ENCODE assay signal across 16 cellular contexts in genomic region chr17:43952724-43953666, GRCh38. TPM values are rescaled to one million over a fixed set of nuclear protein-coding genes. Genes with fewer than 3 reads are reported as not detected.
A peak's percentile ranks its signal among the peaks of the same experiment; 100 is the strongest.
DNase-seq lines count a peak whose midpoint lies in the region; ATAC-seq and TF ChIP-seq lines count a peak whose summit lies in the region.
"Had no signal": no experiment of that assay in that cellular context is flagged by ENCODE, and none has a peak within 500 bp of the region (broad histone marks: within the 10 kb centered on the region; RNA-seq: fewer than 3 reads in every experiment).

No MANE protein-coding gene starts in this region.

- peak overlapping the region; percentile 87 for H3K4me3 ChIP-seq in iPS-15b (ENCODE audit: low read depth, low read length)
- peak overlapping the region; percentile 23 for H3K4me3 ChIP-seq in smooth muscle cell

- H3K4me3 Mint-ChIP-seq in activated T-cell treated with anti-CD3 and anti-CD28 coated beads, Interleukin-2, amount 50 U/mL, for 72 hours: peak overlapping the region; percentile 25 to 59
- peak overlapping the region; percentile 87 for H3K4me3 Mint-ChIP-seq in WTC11

- 9% methylated on average over 80 of the region's 82 CpGs for WGBS in smooth muscle cell (ENCODE audit: low lambda C conversion rate)

- no peaks in the 10 kb centered on the region for H3K9me3 Mint-ChIP-seq in activated T-cell treated with anti-CD3 and anti-CD28 coated beads, Interleukin-2, amount 50 U/mL, for 72 hours
- H3K9me3 Mint-ChIP-seq in WTC11: no peaks in the 10 kb centered on the region

- H3K27me3 ChIP-seq in iPS-15b (ENCODE audit: control insufficient read depth, insufficient read depth, low read length) (peaks cover 27% of the 10 kb centered on the region), smooth muscle cell (ENCODE audit: low read depth) (peaks cover 63% of the 10 kb centered on the region)

- POLR2A ChIA-PET in WTC11 (lab: Charles Lee): no interaction called here

- TF ChIP-seq CTCF in WTC11 (IDR thresholded peaks at IDR 0.05): no peak
- no peak for TF ChIP-seq CTCF in smooth muscle cell (IDR thresholded peaks at IDR 0.05; ENCODE audit: borderline replicate concordance, insufficient read depth, poor library complexity, severe bottlenecking)
- TF ChIP-seq CTCF in GM13976 (IDR thresholded peaks at IDR 0.05; ENCODE audit: borderline replicate concordance, control extremely low read depth, extremely low read depth, insufficient read depth, missing control alignments): no peak

- H3K79me2 ChIP-seq in smooth muscle cell (ENCODE audit: low read depth): no peaks in the 10 kb centered on the region

- H4K20me1 ChIP-seq in smooth muscle cell (ENCODE audit: low read depth): no peaks in the 10 kb centered on the region

- no peaks in the 10 kb centered on the region for H3K9me3 ChIP-seq in iPS-15b (ENCODE audit: control insufficient read depth, insufficient read depth, low read length)
- H3K9me3 ChIP-seq in smooth muscle cell (replicated peaks; ENCODE audit: low read depth): no peaks in the 10 kb centered on the region
- H3K9me3 ChIP-seq: gastroesophageal sphincter had no signal

- peak; percentile 31 to 59 for ATAC-seq in activated T-cell treated with anti-CD3 and anti-CD28 coated beads, Interleukin-2, amount 50 U/mL, for 72 hours (replicated peaks in 1 of 2)
- ATAC-seq in WTC11: peak; percentile 80
- ATAC-seq: gastroesophageal sphincter had no signal

- H3K27ac Mint-ChIP-seq in activated T-cell treated with anti-CD3 and anti-CD28 coated beads, Interleukin-2, amount 50 U/mL, for 72 hours: no peak overlapping the region
- H3K27ac Mint-ChIP-seq in WTC11: peak overlapping the region; percentile 99

- no peaks in the 10 kb centered on the region for H3K36me3 Mint-ChIP-seq in activated T-cell treated with anti-CD3 and anti-CD28 coated beads, Interleukin-2, amount 50 U/mL, for 72 hours (ENCODE audit: insufficient read depth in 2 of 2)
- no peaks in the 10 kb centered on the region for H3K36me3 Mint-ChIP-seq in WTC11
- H3K36me3 Mint-ChIP-seq: CD14-positive monocyte had no signal

- no peaks in the 10 kb centered on the region for H3F3A ChIP-seq in smooth muscle cell (ENCODE audit: low read depth)

- no peak for DNase-seq in activated T-cell treated with anti-CD3 and anti-CD28 coated beads, Interleukin-2, amount 50 U/mL, for 72 hours
- DNase-seq in activated T-cell treated with anti-CD3 and anti-CD28 coated beads, Interleukin-2, amount 50 U/mL, for 1 hour: no peak
- DNase-seq in WTC11 (ENCODE audit: low spot score): peak; percentile 87
- no peak for DNase-seq in smooth muscle cell (lab: John Stamatoyannopoulos, UW; ENCODE audit: unreplicated experiment)
- no peak for DNase-seq in putamen (ENCODE audit: low spot score)
- DNase-seq in 8988T: no peak
- DNase-seq in GM13976 (ENCODE audit: low spot score): no peak
- DNase-seq: activated CD8-positive, alpha-beta memory T cell treated with anti-CD3 and anti-CD28 coated beads, Interleukin-2, amount 50 U/mL, for 48 hours; NCI-H446; stimulated activated CD4-positive, alpha-beta T cell treated with anti-CD3 and anti-CD28 coated beads, Interleukin-2, amount 100 ng/mL, for 24 hours; substantia nigra had no signal

- H3K9ac ChIP-seq in iPS-15b (ENCODE audit: low read depth, low read length) (peak overlapping the region; percentile 73), smooth muscle cell (ENCODE audit: low read depth) (no peak overlapping the region)

- in situ Hi-C loops in GM13976 (cut with MboI; ENCODE audit: low sequenced_read_pairs, unreplicated experiment): no loop called here

- CTCF ChIA-PET in WTC11 (lab: Charles Lee): interaction anchor here (0.7 to 3.0 kb wide), 8 partner anchors 9 to 89 kb away, joined by 3 to 28 read pairs (median 4); partner anchors contain the start of gene PPY

- H3K27ac ChIP-seq in smooth muscle cell (ENCODE audit: low read depth): no peak overlapping the region
- H3K27ac ChIP-seq: gastroesophageal sphincter had no signal

- peaks cover 8% of the 10 kb centered on the region for H3K4me1 Mint-ChIP-seq in activated T-cell treated with anti-CD3 and anti-CD28 coated beads, Interleukin-2, amount 50 U/mL, for 72 hours (ENCODE audit: low read depth)
- peaks cover 11% of the 10 kb centered on the region for H3K4me1 Mint-ChIP-seq in WTC11

- no peak overlapping the region for H2AFZ ChIP-seq in smooth muscle cell (ENCODE audit: low read depth)

- H3K4me1 ChIP-seq in iPS-15b (ENCODE audit: control insufficient read depth, insufficient read depth, low read length) (peaks cover 6% of the 10 kb centered on the region), smooth muscle cell (ENCODE audit: low read depth) (peaks cover 5% of the 10 kb centered on the region)

- H3K36me3 ChIP-seq in iPS-15b (ENCODE audit: control insufficient read depth, insufficient read depth, low read length) (no peaks in the 10 kb centered on the region), smooth muscle cell (ENCODE audit: low read depth) (no peaks in the 10 kb centered on the region)
- H3K36me3 ChIP-seq: gastroesophageal sphincter had no signal

- H3K27me3 Mint-ChIP-seq in activated T-cell treated with anti-CD3 and anti-CD28 coated beads, Interleukin-2, amount 50 U/mL, for 72 hours (ENCODE audit: low read depth): peaks cover 49% of the 10 kb centered on the region
- peaks cover 52% of the 10 kb centered on the region for H3K27me3 Mint-ChIP-seq in WTC11 (ENCODE audit: low read depth)

- peak overlapping the region; percentile 58 for H3K4me2 ChIP-seq in smooth muscle cell

TF ChIP-seq in WTC11, 78 proteins besides CTCF, POLR2A, EP300 and RAD21 (continues in another document):
- TF ChIP-seq ZBTB43 (CRISPR knock-in tag; IDR thresholded peaks at IDR 0.05) (peak; percentile 13; the same call in 1 of the 2 replicates), NR1H2 (CRISPR knock-in tag; IDR thresholded peaks at IDR 0.05) (no peak), PRDM15 (CRISPR knock-in tag; IDR thresholded peaks at IDR 0.05) (peak; percentile 95), ATF3 (CRISPR knock-in tag; conservative IDR thresholded peaks at IDR 0.05) (no peak), CREB1 (CRISPR knock-in tag; IDR thresholded peaks at IDR 0.05) (no peak)

RNA-seq across cellular contexts. Expression of gene PYY, which starts 0.7 kb away (rescaled TPM):
- total RNA-seq in activated T-cell treated with anti-CD3 and anti-CD28 coated beads, Interleukin-2, amount 50 U/mL, for 72 hours: not detected
- 0.72 to 1.1 TPM (median 0.94 TPM) in 3 replicates for total RNA-seq in WTC11 (2021)
- not detected in 2 replicates for total RNA-seq in smooth muscle cell
- polyA plus RNA-seq in smooth muscle cell: 0.33 TPM in 1 of 2 replicates, not detected in the other
- total RNA-seq: gastroesophageal sphincter, HT-29 had no signal
- polyA plus RNA-seq: CD14-positive monocyte had no signal

RNA-seq across cellular contexts. Expression of gene PPY, which starts 10.7 kb away (rescaled TPM):
- total RNA-seq in activated T-cell treated with anti-CD3 and anti-CD28 coated beads, Interleukin-2, amount 50 U/mL, for 72 hours: not detected
- total RNA-seq in WTC11 (2021): not detected in 3 replicates
- total RNA-seq in smooth muscle cell: not detected in 2 replicates
- not detected in 2 replicates for polyA plus RNA-seq in smooth muscle cell
- total RNA-seq: gastroesophageal sphincter, HT-29, myocyte had no signal
- polyA plus RNA-seq: CD14-positive monocyte had no signal

RNA-seq across cellular contexts. Expression of gene MPP2, which starts 45.7 kb away (rescaled TPM):
- 1 to 10 TPM; 4.0 to 4.1 TPM for total RNA-seq in activated T-cell treated with anti-CD3 and anti-CD28 coated beads, Interleukin-2, amount 50 U/mL, for 72 hours
- total RNA-seq in WTC11 (2021) (29.3 to 31.4 TPM (median 29.9 TPM) in 3 replicates), smooth muscle cell (19.4 and 24.4 TPM in 2 replicates)
- polyA plus RNA-seq in smooth muscle cell: 11.5 and 15.4 TPM in 2 replicates
- polyA plus RNA-seq: CD14-positive monocyte had no signal

RNA-seq across cellular contexts. Expression of gene NAGS, which starts 51.4 kb away (rescaled TPM):
- total RNA-seq in activated T-cell treated with anti-CD3 and anti-CD28 coated beads, Interleukin-2, amount 50 U/mL, for 72 hours: 1 to 10 TPM; 1.4 to 1.8 TPM
- total RNA-seq in WTC11 (2021) (6.1 to 8.6 TPM (median 7.6 TPM) in 3 replicates), smooth muscle cell (0.49 and 1.3 TPM in 2 replicates)
- polyA plus RNA-seq in smooth muscle cell: 1.5 and 1.6 TPM in 2 replicates
